In the genomic region with DNA sequence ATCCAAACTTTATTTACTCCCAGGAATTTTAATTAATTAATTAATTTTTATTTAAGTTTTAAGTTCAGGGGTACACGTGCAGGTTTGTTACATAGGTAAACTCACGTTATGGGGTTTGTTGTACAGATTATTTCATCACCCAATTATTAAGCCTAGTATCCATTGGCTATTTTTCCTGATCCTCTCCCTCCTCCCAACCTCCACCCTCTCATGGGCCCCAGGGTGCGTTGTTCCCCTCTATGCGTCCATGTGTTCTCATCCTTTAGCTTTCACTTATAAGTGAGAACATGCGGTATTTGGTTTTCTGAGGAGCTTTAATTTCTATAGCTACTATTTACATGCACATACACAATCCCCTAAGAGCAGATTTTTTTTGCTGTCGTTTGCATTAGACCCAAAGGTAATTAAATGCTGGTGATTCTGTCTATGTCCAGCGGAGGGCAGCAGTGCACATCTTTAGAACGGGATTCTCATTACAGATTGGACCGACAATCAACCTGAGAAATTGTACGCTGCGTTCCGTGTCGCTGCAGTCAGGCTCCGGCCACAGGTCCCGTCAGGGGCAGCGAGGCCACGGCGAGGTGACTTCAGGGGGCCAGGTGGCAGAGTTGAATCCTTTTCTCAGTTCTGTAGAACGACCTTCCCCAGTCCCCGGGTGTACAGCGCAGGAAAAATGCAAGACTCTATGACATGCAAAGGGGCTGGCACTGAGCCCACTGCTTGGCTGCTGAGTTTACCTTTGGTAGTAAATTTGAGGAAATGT, we compare ENCODE assay signal across 8 cellular contexts. TPM values are rescaled to one million over a fixed set of nuclear protein-coding genes. Genes with fewer than 3 reads are reported as not detected.
DNase-seq lines count a peak whose midpoint lies in the region; ATAC-seq, FAIRE-seq and TF ChIP-seq lines count a peak whose summit lies in the region.

No MANE protein-coding gene starts in this region.

- TF ChIP-seq CTCF in vagina (IDR thresholded peaks at IDR 0.05): peak; percentile 55 to 79 (median 72)

- TF ChIP-seq POLR2A in GM12891 (IDR thresholded peaks at IDR 0.05; ENCODE audit: low read depth, low read length) (no peak), vagina (IDR thresholded peaks at IDR 0.05) (no peak)

- H3K27ac ChIP-seq in rectal smooth muscle tissue (ENCODE audit: low read depth, low read length) (no peak overlapping the region), vagina (no peak overlapping the region)

- DNase-seq in GM12891 (ENCODE audit: insufficient read length, low spot score): peak; percentile 47
- DNase-seq in NCI-H1417 treated with DMSO at 0.1 percent for 48 hours (lab: John Stamatoyannopoulos, UW): peak; percentile 61
- peak; percentile 60 for DNase-seq in T follicular helper cell (ENCODE audit: low read depth)
- peak; percentile 93 for DNase-seq in adipocyte (ENCODE audit: low read depth)
- peak; percentile 69 for DNase-seq in left ventricle myocardium superior
- DNase-seq in vagina (ENCODE audit: extremely low spot score in 2 of 2): no peak

- H3K9ac ChIP-seq in adipocyte (ENCODE audit: low read length) (peak overlapping the region; percentile 74), rectal smooth muscle tissue (ENCODE audit: low read length) (no peak overlapping the region)

- H3K9me3 ChIP-seq in adipocyte (ENCODE audit: control insufficient read depth, low read length): no peaks in the 10 kb centered on the region
- no peaks in the 10 kb centered on the region for H3K9me3 ChIP-seq in vagina

- intact Hi-C loops in left ventricle myocardium superior (cut with micrococcal nuclease) (no loop called here), vagina (cut with DNase I) (no loop called here)

- peaks cover 26% of the 10 kb centered on the region for H3K4me1 ChIP-seq in adipocyte (ENCODE audit: control insufficient read depth, insufficient read depth, low read length)
- no peaks in the 10 kb centered on the region for H3K4me1 ChIP-seq in rectal smooth muscle tissue (ENCODE audit: control insufficient read depth, insufficient read depth, low read length)
- H3K4me1 ChIP-seq in vagina: peaks cover 17% of the 10 kb centered on the region

- H3K4me3 ChIP-seq in adipocyte (ENCODE audit: low read length): peak overlapping the region; percentile 83
- peak overlapping the region; percentile 54 for H3K4me3 ChIP-seq in rectal smooth muscle tissue (ENCODE audit: low read length)
- peak overlapping the region; percentile 25 to 43 for H3K4me3 ChIP-seq in vagina

- H3K27me3 ChIP-seq in adipocyte (replicated peaks; ENCODE audit: control insufficient read depth, insufficient read depth, low read length): no peaks in the 10 kb centered on the region
- H3K27me3 ChIP-seq in rectal smooth muscle tissue (ENCODE audit: control insufficient read depth, insufficient read depth, low read length): no peaks in the 10 kb centered on the region
- H3K27me3 ChIP-seq in vagina: no peaks in the 10 kb centered on the region

- FAIRE-seq in GM12891 (lab: Jason Lieb, UNC): peak; percentile 95

- ATAC-seq in HG02763 (IDR thresholded peaks at IDR 0.05; ENCODE audit: unreplicated experiment) (peak; percentile 79), left ventricle myocardium superior (peak; percentile 82)

- H3K36me3 ChIP-seq in adipocyte (ENCODE audit: control insufficient read depth, insufficient read depth, low read length, severe bottlenecking) (no peaks in the 10 kb centered on the region), rectal smooth muscle tissue (ENCODE audit: control insufficient read depth, insufficient read depth, low read length) (no peaks in the 10 kb centered on the region), vagina (no peaks in the 10 kb centered on the region)

TF ChIP-seq in GM12891, 5 proteins besides CTCF, POLR2A, EP300 and RAD21:
- TF ChIP-seq PAX5 (IDR thresholded peaks at IDR 0.05; ENCODE audit: insufficient read depth, low read length, severe bottlenecking) (peak; percentile 14), POU2F2 (IDR thresholded peaks at IDR 0.05; ENCODE audit: low read depth, low read length) (no peak)
TF ChIP-seq in GM12891: peak in this region for 1.

RNA-seq across cellular contexts. Expression of a gene that starts 11.6 kb away (rescaled TPM):
- polyA plus RNA-seq in GM12891 (2012; ENCODE audit: low read depth, missing spikeins): 0.15 TPM
- total RNA-seq in left ventricle myocardium superior (0.42 TPM), vagina (22.6 TPM)

RNA-seq across cellular contexts. Expression of a gene that starts 51.9 kb away (rescaled TPM):
- 45.7 TPM for polyA plus RNA-seq in GM12891 (2012; ENCODE audit: low read depth, missing spikeins)
- total RNA-seq in left ventricle myocardium superior (15.9 TPM), vagina (43.0 TPM)

Comparison
In these comparisons a context has a peak if more than half of its experiments do, and no peak if none do; other contexts are left out.
1. DNase-seq: peak in GM12891 (single experiment), NCI-H1417 treated with DMSO at 0.1 percent for 48 hours (single experiment), T follicular helper cell (single experiment), adipocyte (single experiment) and left ventricle myocardium superior (single experiment); none in vagina (0 of 2).
2. RNA of a gene that starts 11.6 kb away (total RNA-seq): 22.6 TPM in vagina (single experiment); 0.42 TPM in left ventricle myocardium superior (single experiment); every median in the first group is over 10 times any median in the second.
3. Peak in every context shown above with its lines, with median percentiles within 50 percentile points of each other: H3K4me3 ChIP-seq.